1 cellular context compared by ENCODE assay signal in genomic region chr6:69867075-69867911, GRCh38.
A peak's percentile ranks its signal among the peaks of the same experiment; 100 is the strongest.
TF ChIP-seq lines count a peak whose summit lies in the region.

No MANE protein-coding gene starts in this region.

TF ChIP-seq in HEK293, 187 proteins besides CTCF, POLR2A, EP300 and RAD21 (continued from another document and continues in another):
- TF ChIP-seq ZNF37A (tag by site-specific recombination; IDR thresholded peaks at IDR 0.05), result no peak
- 0 out of 2 replicates have a peak, but pooled peaks have one; percentile 25 for TF ChIP-seq KLF16 (tag by site-specific recombination; IDR thresholded peaks at IDR 0.05)
- no peak for TF ChIP-seq KLF9 (tag by site-specific recombination; IDR thresholded peaks at IDR 0.05; ENCODE audit: low read depth)
- peak; percentile 4; the same call in 1 of the 2 replicates for TF ChIP-seq PRDM1 (tag by site-specific recombination; IDR thresholded peaks at IDR 0.05)
- TF ChIP-seq ZNF777 (tag by site-specific recombination; IDR thresholded peaks at IDR 0.05; ENCODE audit: borderline replicate concordance), result peak; percentile 82; the same call in 1 of the 2 replicates
- TF ChIP-seq ZNF488 (tag by site-specific recombination; IDR thresholded peaks at IDR 0.05), result no peak
- 0 out of 2 replicates have a peak, but pooled peaks have one; percentile 39 for TF ChIP-seq ZEB2 (tag by site-specific recombination; IDR thresholded peaks at IDR 0.05)
- TF ChIP-seq HOXC10 (CRISPR knock-in tag; IDR thresholded peaks at IDR 0.05), result peak; percentile 72; the same call in 1 of the 2 replicates
- no peak for TF ChIP-seq ZNF391 (tag by site-specific recombination; IDR thresholded peaks at IDR 0.05; ENCODE audit: borderline replicate concordance, low read depth)
- TF ChIP-seq EGR2 (tag by site-specific recombination; IDR thresholded peaks at IDR 0.05; ENCODE audit: low read depth), result no peak
- peak; percentile 87 for TF ChIP-seq ZNF660 (tag by site-specific recombination; IDR thresholded peaks at IDR 0.05)
- no peak for TF ChIP-seq ZNF701 (tag by site-specific recombination; IDR thresholded peaks at IDR 0.05)
- peak; percentile 79; the same call in 1 of the 2 replicates for TF ChIP-seq ZSCAN30 (tag by site-specific recombination; IDR thresholded peaks at IDR 0.05)
- TF ChIP-seq ZNF768 (tag by site-specific recombination; IDR thresholded peaks at IDR 0.05), result no peak
- 0 out of 2 replicates have a peak, but pooled peaks have one; percentile 69 for TF ChIP-seq ZNF561 (tag by site-specific recombination; IDR thresholded peaks at IDR 0.05; ENCODE audit: borderline replicate concordance)
- TF ChIP-seq, protein P1, sequence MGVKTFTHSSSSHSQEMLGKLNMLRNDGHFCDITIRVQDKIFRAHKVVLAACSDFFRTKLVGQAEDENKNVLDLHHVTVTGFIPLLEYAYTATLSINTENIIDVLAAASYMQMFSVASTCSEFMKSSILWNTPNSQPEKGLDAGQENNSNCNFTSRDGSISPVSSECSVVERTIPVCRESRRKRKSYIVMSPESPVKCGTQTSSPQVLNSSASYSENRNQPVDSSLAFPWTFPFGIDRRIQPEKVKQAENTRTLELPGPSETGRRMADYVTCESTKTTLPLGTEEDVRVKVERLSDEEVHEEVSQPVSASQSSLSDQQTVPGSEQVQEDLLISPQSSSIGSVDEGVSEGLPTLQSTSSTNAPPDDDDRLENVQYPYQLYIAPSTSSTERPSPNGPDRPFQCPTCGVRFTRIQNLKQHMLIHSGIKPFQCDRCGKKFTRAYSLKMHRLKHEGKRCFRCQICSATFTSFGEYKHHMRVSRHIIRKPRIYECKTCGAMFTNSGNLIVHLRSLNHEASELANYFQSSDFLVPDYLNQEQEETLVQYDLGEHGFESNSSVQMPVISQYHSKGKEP (tag by site-specific recombination; IDR thresholded peaks at IDR 0.05), result peak; percentile 71; the same call in 1 of the 2 replicates
- TF ChIP-seq, protein P2, sequence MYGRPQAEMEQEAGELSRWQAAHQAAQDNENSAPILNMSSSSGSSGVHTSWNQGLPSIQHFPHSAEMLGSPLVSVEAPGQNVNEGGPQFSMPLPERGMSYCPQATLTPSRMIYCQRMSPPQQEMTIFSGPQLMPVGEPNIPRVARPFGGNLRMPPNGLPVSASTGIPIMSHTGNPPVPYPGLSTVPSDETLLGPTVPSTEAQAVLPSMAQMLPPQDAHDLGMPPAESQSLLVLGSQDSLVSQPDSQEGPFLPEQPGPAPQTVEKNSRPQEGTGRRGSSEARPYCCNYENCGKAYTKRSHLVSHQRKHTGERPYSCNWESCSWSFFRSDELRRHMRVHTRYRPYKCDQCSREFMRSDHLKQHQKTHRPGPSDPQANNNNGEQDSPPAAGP (tag by site-specific recombination; IDR thresholded peaks at IDR 0.05), result no peak
- TF ChIP-seq, protein P3, sequence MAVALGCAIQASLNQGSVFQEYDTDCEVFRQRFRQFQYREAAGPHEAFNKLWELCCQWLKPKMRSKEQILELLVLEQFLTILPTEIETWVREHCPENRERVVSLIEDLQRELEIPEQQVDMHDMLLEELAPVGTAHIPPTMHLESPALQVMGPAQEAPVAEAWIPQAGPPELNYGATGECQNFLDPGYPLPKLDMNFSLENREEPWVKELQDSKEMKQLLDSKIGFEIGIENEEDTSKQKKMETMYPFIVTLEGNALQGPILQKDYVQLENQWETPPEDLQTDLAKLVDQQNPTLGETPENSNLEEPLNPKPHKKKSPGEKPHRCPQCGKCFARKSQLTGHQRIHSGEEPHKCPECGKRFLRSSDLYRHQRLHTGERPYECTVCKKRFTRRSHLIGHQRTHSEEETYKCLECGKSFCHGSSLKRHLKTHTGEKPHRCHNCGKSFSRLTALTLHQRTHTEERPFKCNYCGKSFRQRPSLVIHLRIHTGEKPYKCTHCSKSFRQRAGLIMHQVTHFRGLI (tag by site-specific recombination; IDR thresholded peaks at IDR 0.05), result peak; percentile 63
- peak; percentile 44; the same call in 1 of the 2 replicates for TF ChIP-seq ZBTB10 (tag by site-specific recombination; IDR thresholded peaks at IDR 0.05)
- TF ChIP-seq TRIM28 (IDR thresholded peaks at IDR 0.05; ENCODE audit: borderline replicate concordance, low read length), result no peak
- TF ChIP-seq, protein P4, sequence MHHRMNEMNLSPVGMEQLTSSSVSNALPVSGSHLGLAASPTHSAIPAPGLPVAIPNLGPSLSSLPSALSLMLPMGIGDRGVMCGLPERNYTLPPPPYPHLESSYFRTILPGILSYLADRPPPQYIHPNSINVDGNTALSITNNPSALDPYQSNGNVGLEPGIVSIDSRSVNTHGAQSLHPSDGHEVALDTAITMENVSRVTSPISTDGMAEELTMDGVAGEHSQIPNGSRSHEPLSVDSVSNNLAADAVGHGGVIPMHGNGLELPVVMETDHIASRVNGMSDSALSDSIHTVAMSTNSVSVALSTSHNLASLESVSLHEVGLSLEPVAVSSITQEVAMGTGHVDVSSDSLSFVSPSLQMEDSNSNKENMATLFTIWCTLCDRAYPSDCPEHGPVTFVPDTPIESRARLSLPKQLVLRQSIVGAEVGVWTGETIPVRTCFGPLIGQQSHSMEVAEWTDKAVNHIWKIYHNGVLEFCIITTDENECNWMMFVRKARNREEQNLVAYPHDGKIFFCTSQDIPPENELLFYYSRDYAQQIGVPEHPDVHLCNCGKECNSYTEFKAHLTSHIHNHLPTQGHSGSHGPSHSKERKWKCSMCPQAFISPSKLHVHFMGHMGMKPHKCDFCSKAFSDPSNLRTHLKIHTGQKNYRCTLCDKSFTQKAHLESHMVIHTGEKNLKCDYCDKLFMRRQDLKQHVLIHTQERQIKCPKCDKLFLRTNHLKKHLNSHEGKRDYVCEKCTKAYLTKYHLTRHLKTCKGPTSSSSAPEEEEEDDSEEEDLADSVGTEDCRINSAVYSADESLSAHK (tag by site-specific recombination; IDR thresholded peaks at IDR 0.05), result no peak
- peak; percentile 52 for TF ChIP-seq SP7 (tag by site-specific recombination; IDR thresholded peaks at IDR 0.05)
- TF ChIP-seq, protein P5, sequence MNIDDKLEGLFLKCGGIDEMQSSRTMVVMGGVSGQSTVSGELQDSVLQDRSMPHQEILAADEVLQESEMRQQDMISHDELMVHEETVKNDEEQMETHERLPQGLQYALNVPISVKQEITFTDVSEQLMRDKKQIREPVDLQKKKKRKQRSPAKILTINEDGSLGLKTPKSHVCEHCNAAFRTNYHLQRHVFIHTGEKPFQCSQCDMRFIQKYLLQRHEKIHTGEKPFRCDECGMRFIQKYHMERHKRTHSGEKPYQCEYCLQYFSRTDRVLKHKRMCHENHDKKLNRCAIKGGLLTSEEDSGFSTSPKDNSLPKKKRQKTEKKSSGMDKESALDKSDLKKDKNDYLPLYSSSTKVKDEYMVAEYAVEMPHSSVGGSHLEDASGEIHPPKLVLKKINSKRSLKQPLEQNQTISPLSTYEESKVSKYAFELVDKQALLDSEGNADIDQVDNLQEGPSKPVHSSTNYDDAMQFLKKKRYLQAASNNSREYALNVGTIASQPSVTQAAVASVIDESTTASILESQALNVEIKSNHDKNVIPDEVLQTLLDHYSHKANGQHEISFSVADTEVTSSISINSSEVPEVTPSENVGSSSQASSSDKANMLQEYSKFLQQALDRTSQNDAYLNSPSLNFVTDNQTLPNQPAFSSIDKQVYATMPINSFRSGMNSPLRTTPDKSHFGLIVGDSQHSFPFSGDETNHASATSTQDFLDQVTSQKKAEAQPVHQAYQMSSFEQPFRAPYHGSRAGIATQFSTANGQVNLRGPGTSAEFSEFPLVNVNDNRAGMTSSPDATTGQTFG (tag by site-specific recombination; IDR thresholded peaks at IDR 0.05; ENCODE audit: borderline replicate concordance), result no peak
- TF ChIP-seq, protein P6, sequence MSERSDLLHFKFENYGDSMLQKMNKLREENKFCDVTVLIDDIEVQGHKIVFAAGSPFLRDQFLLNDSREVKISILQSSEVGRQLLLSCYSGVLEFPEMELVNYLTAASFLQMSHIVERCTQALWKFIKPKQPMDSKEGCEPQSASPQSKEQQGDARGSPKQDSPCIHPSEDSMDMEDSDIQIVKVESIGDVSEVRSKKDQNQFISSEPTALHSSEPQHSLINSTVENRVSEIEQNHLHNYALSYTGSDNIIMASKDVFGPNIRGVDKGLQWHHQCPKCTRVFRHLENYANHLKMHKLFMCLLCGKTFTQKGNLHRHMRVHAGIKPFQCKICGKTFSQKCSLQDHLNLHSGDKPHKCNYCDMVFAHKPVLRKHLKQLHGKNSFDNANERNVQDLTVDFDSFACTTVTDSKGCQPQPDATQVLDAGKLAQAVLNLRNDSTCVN (tag by site-specific recombination; optimal IDR thresholded peaks at IDR 0.05), result peak; percentile 85
- peak; percentile 67; the same call in 1 of the 2 replicates for TF ChIP-seq ZBTB20 (tag by site-specific recombination; IDR thresholded peaks at IDR 0.05)
- TF ChIP-seq ZFHX2 (tag by site-specific recombination; conservative IDR thresholded peaks at IDR 0.05), result no peak; the same call in 1 of the 2 replicates
- TF ChIP-seq ZNF335 (tag by site-specific recombination; conservative IDR thresholded peaks at IDR 0.05), result peak; percentile 60
- TF ChIP-seq TCF7L2 (IDR thresholded peaks at IDR 0.05; ENCODE audit: borderline replicate concordance, low read depth, low read length), result no peak
- peak; percentile 94 for TF ChIP-seq ZBTB8A (tag by site-specific recombination; IDR thresholded peaks at IDR 0.05)
- TF ChIP-seq REST (tag by site-specific recombination; IDR thresholded peaks at IDR 0.05), result peak; percentile 49; the same call in 1 of the 2 replicates
- no peak for TF ChIP-seq ZSCAN18 (tag by site-specific recombination; IDR thresholded peaks at IDR 0.05)
- no peak for TF ChIP-seq ZNF221 (tag by site-specific recombination; IDR thresholded peaks at IDR 0.05; ENCODE audit: borderline replicate concordance)
- TF ChIP-seq ZNF596 (tag by site-specific recombination; IDR thresholded peaks at IDR 0.05), result peak; percentile 51; the same call in 1 of the 2 replicates
- TF ChIP-seq ZNF366 (tag by site-specific recombination; conservative IDR thresholded peaks at IDR 0.05), result peak; percentile 60
- no peak for TF ChIP-seq ZNF76 (tag by site-specific recombination; IDR thresholded peaks at IDR 0.05; ENCODE audit: borderline replicate concordance, low read depth)
